In the genomic region with DNA sequence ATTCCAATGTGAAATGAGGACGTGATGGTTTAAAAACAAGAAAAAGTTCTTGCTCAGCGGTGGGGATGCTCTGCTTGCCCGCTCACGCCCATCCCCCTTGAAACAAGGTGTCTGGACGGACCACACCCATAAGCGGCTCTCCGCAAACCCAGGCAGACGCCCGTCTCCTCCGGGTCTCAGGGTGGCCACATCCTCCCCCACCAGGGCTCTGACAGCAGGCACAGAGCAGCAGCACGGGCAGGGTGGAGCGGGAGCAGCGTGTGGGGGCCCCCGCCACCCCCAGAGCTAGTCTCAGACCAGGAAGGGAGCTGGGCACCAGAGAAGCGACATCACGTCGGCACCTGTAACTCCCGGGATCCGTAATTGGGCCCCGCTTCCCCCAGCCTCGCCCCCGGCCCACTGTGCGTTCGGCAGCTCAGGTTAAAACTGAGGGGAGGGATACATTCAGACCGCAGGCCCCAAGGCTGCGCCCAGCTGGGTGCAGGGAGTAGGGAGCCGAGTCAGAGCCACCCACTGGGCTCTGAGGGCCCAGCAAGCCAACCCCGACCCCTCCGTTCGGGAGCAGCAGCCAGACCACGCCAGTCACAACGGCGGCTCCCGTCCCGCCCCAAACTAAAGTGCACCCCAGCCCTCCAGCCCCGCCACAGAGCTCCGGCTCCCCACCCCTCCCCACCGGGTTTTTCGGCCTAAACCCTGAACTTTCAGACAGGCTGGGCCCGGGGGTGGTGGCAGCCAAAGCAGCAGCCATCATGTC, we compare ENCODE assay signal across 1 cellular context.
TF ChIP-seq lines count a peak whose summit lies in the region.

No MANE protein-coding gene starts in this region.

TF ChIP-seq in HCT116, 20 proteins besides CTCF, POLR2A, EP300 and RAD21:
- TF ChIP-seq EZH2phosphoT487 (IDR thresholded peaks at IDR 0.05; ENCODE audit: borderline replicate concordance) (no peak), TCF7L2 (IDR thresholded peaks at IDR 0.05; ENCODE audit: borderline replicate concordance, extremely low read depth, insufficient read depth, insufficient read length) (no peak), ZFX (IDR thresholded peaks at IDR 0.05) (no peak), SIN3A (IDR thresholded peaks at IDR 0.05; ENCODE audit: low read depth) (no peak), JUND (IDR thresholded peaks at IDR 0.05) (no peak), POLR2AphosphoS5 (IDR thresholded peaks at IDR 0.05; ENCODE audit: low read depth, low read length) (no peak)
